ENCODE assay signal across 21 cellular contexts in genomic region chr7:25664593-25664992, GRCh38.
A peak's percentile ranks its signal among the peaks of the same experiment; 100 is the strongest.
DNase-seq lines count a peak whose midpoint lies in the region; ATAC-seq and TF ChIP-seq lines count a peak whose summit lies in the region.
"Had no signal": no experiment of that assay in that cellular context is flagged by ENCODE, and none has a peak within 500 bp of the region (broad histone marks: within the 10 kb centered on the region; RNA-seq: fewer than 3 reads in every experiment).

No MANE protein-coding gene starts in this region.

- no peak for DNase-seq in heart left ventricle
- no peak for DNase-seq in Right ventricle myocardium superior
- no peak for DNase-seq in esophagus muscularis mucosa (ENCODE audit: extremely low spot score)
- DNase-seq in uterus = no peak
- DNase-seq in KG1 (lab: John Stamatoyannopoulos, UW) = no peak
- DNase-seq in stimulated activated CD4-positive, alpha-beta T cell treated with anti-CD3 and anti-CD28 coated beads, Interleukin-2, amount 100 ng/mL, for 24 hours = no peak
- DNase-seq in SIG-M5 treated with dmso at 0.1 percent for 504 hours (lab: John Stamatoyannopoulos, UW; ENCODE audit: unreplicated experiment) = no peak
- DNase-seq: activated naive CD4-positive, alpha-beta T cell treated with anti-CD3 and anti-CD28 coated beads, Interleukin-2, amount 50 U/mL, for 16 hours; activated T-cell treated with anti-CD3 and anti-CD28 coated beads, Interleukin-2, amount 50 U/mL, for 48 hours; BE2C; DMS79 treated with DMSO at 0.1 percent for 48 hours; mesenchymal stem cell; MM.1S; naive thymus-derived CD4-positive, alpha-beta T cell; posterior cingulate gyrus; SHP77 treated with DMSO at 0.1 percent for 48 hours; T-cell had no signal

- no peak for TF ChIP-seq EP300 in esophagus muscularis mucosa (IDR thresholded peaks at IDR 0.05)

- H3K9me3 ChIP-seq in heart left ventricle = no peaks in the 10 kb centered on the region
- no peaks in the 10 kb centered on the region for H3K9me3 ChIP-seq in esophagus muscularis mucosa
- H3K9me3 ChIP-seq in uterus = no peaks in the 10 kb centered on the region
- H3K9me3 ChIP-seq: ascending aorta, BE2C, gastrocnemius medialis had no signal

- intact Hi-C loops in heart left ventricle (cut with DNase I) (loop anchor here in 1 of 10 donors (5.0 kb wide), 1 partner anchor 183 kb away; no protein-coding TSS in a partner anchor), Right ventricle myocardium superior (cut with DNase I) (no loop called here), esophagus muscularis mucosa (cut with DNase I) (no loop called here), uterus (cut with DNase I; ENCODE audit: low total_unique reads) (no loop called here)

- H3K4me3 ChIP-seq in heart left ventricle (no peak overlapping the region), esophagus muscularis mucosa (no peak overlapping the region), uterus (no peak overlapping the region)
- H3K4me3 ChIP-seq: ascending aorta, gastrocnemius medialis had no signal

- TF ChIP-seq CTCF in heart left ventricle (IDR thresholded peaks at IDR 0.05) (no peak), esophagus muscularis mucosa (IDR thresholded peaks at IDR 0.05) (no peak), uterus (IDR thresholded peaks at IDR 0.05) (no peak)

- H3K36me3 ChIP-seq in heart left ventricle = no peaks in the 10 kb centered on the region
- H3K36me3 ChIP-seq in esophagus muscularis mucosa = no peaks in the 10 kb centered on the region
- no peaks in the 10 kb centered on the region for H3K36me3 ChIP-seq in uterus
- H3K36me3 ChIP-seq: ascending aorta, BE2C, gastrocnemius medialis had no signal

- no peak for TF ChIP-seq POLR2A in heart left ventricle (IDR thresholded peaks at IDR 0.05)
- no peak for TF ChIP-seq POLR2A in esophagus muscularis mucosa (IDR thresholded peaks at IDR 0.05; ENCODE audit: low read depth)
- TF ChIP-seq POLR2A in uterus (IDR thresholded peaks at IDR 0.05) = no peak

- 60 to 76% (median 68%) methylated on average over 2 of the region's 2 CpGs for whole genome bisulfite sequencing in heart left ventricle, 4 donors
- WGBS in esophagus muscularis mucosa = 52% methylated on average over 2 of the region's 2 CpGs

- peaks cover 0 to 47% (median 3%) of the 10 kb centered on the region in 12 donors for H3K4me1 ChIP-seq in heart left ventricle
- H3K4me1 ChIP-seq in esophagus muscularis mucosa = peaks cover 12 to 71% (median 59%) of the 10 kb centered on the region in 4 donors
- peaks cover 6 to 8% of the 10 kb centered on the region in 2 donors for H3K4me1 ChIP-seq in uterus

- H3K27ac ChIP-seq in heart left ventricle = peak overlapping the region in 7 of 12 donors; percentile 20 to 70 (median 64)
- H3K27ac ChIP-seq in esophagus muscularis mucosa (replicated peaks in 1 of 4) = peak overlapping the region; percentile 69 to 77 (median 70)
- peak overlapping the region; percentile 82 for H3K27ac ChIP-seq in uterus
- H3K27ac ChIP-seq: ascending aorta had no signal

- no peak for ATAC-seq in heart left ventricle
- ATAC-seq in Right ventricle myocardium superior (ENCODE audit: poor library complexity) = no peak
- ATAC-seq in HG02938 (IDR thresholded peaks at IDR 0.05; ENCODE audit: unreplicated experiment) = peak; percentile 48
- ATAC-seq: naive thymus-derived CD4-positive, alpha-beta T cell; stimulated activated memory B cell treated with anti-CD40 and anti-IgM and Interleukin-4, amounts not matched to agents 10 μg/mL and 1 μg/mL and 100 μg/mL, for 72 hours; T-cell had no signal

- H3K27me3 ChIP-seq in heart left ventricle = peaks cover 0 to 11% (median 0%) of the 10 kb centered on the region in 9 donors
- no peaks in the 10 kb centered on the region for H3K27me3 ChIP-seq in esophagus muscularis mucosa
- no peaks in the 10 kb centered on the region for H3K27me3 ChIP-seq in uterus
- H3K27me3 ChIP-seq: ascending aorta, BE2C, gastrocnemius medialis had no signal
